17 cellular contexts compared by ENCODE assay signal in genomic region chr22:41929158-41929896, GRCh38. TPM values are rescaled to one million over a fixed set of nuclear protein-coding genes. Genes with fewer than 3 reads are reported as not detected.
DNase-seq lines count a peak whose midpoint lies in the region; ATAC-seq and TF ChIP-seq lines count a peak whose summit lies in the region.
"Had no signal": no experiment of that assay in that cellular context is flagged by ENCODE, and none has a peak within 500 bp of the region (broad histone marks: within the 10 kb centered on the region; RNA-seq: fewer than 3 reads in every experiment).

No MANE protein-coding gene starts in this region.

- no peaks in the 10 kb centered on the region for H3K9me2 ChIP-seq in PC-9 (ENCODE audit: insufficient read depth)

- no peak for TF ChIP-seq CTCF in DND-41 (IDR thresholded peaks at IDR 0.05; ENCODE audit: borderline replicate concordance, extremely low read depth, low read length, poor library complexity, severe bottlenecking)
- no peak for TF ChIP-seq CTCF in body of pancreas (IDR thresholded peaks at IDR 0.05)
- no peak for TF ChIP-seq CTCF in PC-9 (conservative IDR thresholded peaks at IDR 0.05)

- DNase-seq in NCI-H2107 treated with DMSO at 0.1 percent for 48 hours (lab: John Stamatoyannopoulos, UW; ENCODE audit: unreplicated experiment) (peak; percentile 57), NCI-H2107 (lab: John Stamatoyannopoulos, UW) (no peak), DND-41 (no peak), NCI-H774 (lab: John Stamatoyannopoulos, UW) (peak; percentile 62), memory B cell (ENCODE audit: low spot score in 2 of 2) (no peak), body of pancreas (no peak), PC-9 (no peak)
- no peak for DNase-seq in activated effector memory CD4-positive, alpha-beta T cell treated with anti-CD3 and anti-CD28 coated beads, Interleukin-2, amount 50 U/mL, for 16 hours
- DNase-seq: activated CD4-positive, alpha-beta memory T cell treated with anti-CD3 and anti-CD28 coated beads, Interleukin-2, amount 10 ng/mL, durations not matched to agents 7 days and 5 days; heart left ventricle; NCI-H526; ovary had no signal

- H3K4me1 ChIP-seq in DND-41 (ENCODE audit: insufficient read depth, low read length), result no peaks in the 10 kb centered on the region
- peaks cover 14% of the 10 kb centered on the region for H3K4me1 ChIP-seq in body of pancreas
- H3K4me1 ChIP-seq in PC-9 (replicated peaks; ENCODE audit: insufficient read depth), result no peaks in the 10 kb centered on the region

- H3K36me3 ChIP-seq in DND-41 (ENCODE audit: insufficient read depth, low read length), result peaks cover 34% of the 10 kb centered on the region
- H3K36me3 ChIP-seq in body of pancreas (replicated peaks in 1 of 2; ENCODE audit: insufficient read depth in 1 of 2, low read depth in 2 of 2), result no peaks in the 10 kb centered on the region
- no peaks in the 10 kb centered on the region for H3K36me3 ChIP-seq in PC-9 (ENCODE audit: low read depth)
- H3K36me3 ChIP-seq: ascending aorta, heart left ventricle, ovary had no signal

- peak overlapping the region; percentile 72 for H3K4me3 Mint-ChIP-seq in memory B cell
- H3K4me3 Mint-ChIP-seq: activated CD4-positive, alpha-beta memory T cell treated with anti-CD3 and anti-CD28 coated beads, Interleukin-2, amount 10 ng/mL, durations not matched to agents 7 days and 5 days had no signal

- no peak overlapping the region for H2AFZ ChIP-seq in DND-41 (ENCODE audit: low read depth, low read length)
- no peak overlapping the region for H2AFZ ChIP-seq in PC-9

- POLR2A ChIA-PET in PC-9 (lab: Charles Lee; ENCODE audit: unreplicated experiment), result no interaction called here

- H3K4me1 Mint-ChIP-seq in memory B cell, result peaks cover 53% of the 10 kb centered on the region

- H3K27me3 ChIP-seq in DND-41 (ENCODE audit: insufficient read depth, low read length, poor library complexity) (no peaks in the 10 kb centered on the region), body of pancreas (peaks cover 0 to 3% of the 10 kb centered on the region in 2 donors), PC-9 (ENCODE audit: insufficient read depth, low read depth) (peaks cover 6% of the 10 kb centered on the region; the same call in 1 of the 2 replicates)
- H3K27me3 ChIP-seq: ovary had no signal

- H4K20me1 ChIP-seq in DND-41 (ENCODE audit: insufficient read depth, low read length), result peaks cover 37% of the 10 kb centered on the region
- no peaks in the 10 kb centered on the region for H4K20me1 ChIP-seq in PC-9 (ENCODE audit: insufficient read depth)

- WGBS in body of pancreas, 2 donors, result 70 to 73% methylated on average over 6 to 11 of the region's 11 CpGs

- H3K4me3 ChIP-seq in DND-41 (ENCODE audit: low read depth in 1 of 2, low read length in 2 of 2) (no peak overlapping the region), body of pancreas (no peak overlapping the region), PC-9 (no peak overlapping the region)
- H3K4me3 ChIP-seq: ascending aorta, coronary artery, heart left ventricle, ovary had no signal

- intact Hi-C loops in body of pancreas (cut with DNase I), result no loop called here
- intact Hi-C loops in PC-9 (cut with micrococcal nuclease; ENCODE audit: unreplicated experiment), result no loop called here

- no peaks in the 10 kb centered on the region for H3K27me3 Mint-ChIP-seq in memory B cell

- peak overlapping the region; percentile 98 for H3K27ac Mint-ChIP-seq in memory B cell
- H3K27ac Mint-ChIP-seq: activated CD4-positive, alpha-beta memory T cell treated with anti-CD3 and anti-CD28 coated beads, Interleukin-2, amount 10 ng/mL, durations not matched to agents 7 days and 5 days had no signal

- CTCF ChIA-PET in PC-9 (lab: Charles Lee), result no interaction called here

- peak; percentile 8; the same call in 2 of the 3 replicates for ATAC-seq in DND-41 (ENCODE audit: insufficient read depth, low read depth)
- ATAC-seq in memory B cell (ENCODE audit: low read depth), result no peak
- no peak for ATAC-seq in body of pancreas
- ATAC-seq: esophagus mucosa had no signal

- H3K36me3 Mint-ChIP-seq in memory B cell, result peaks cover 8% of the 10 kb centered on the region

- no TSS peak for BruUV-seq in PC-9 (replicated peaks; lab: Mats Ljungman, UMichigan)

- TF ChIP-seq POLR2A in body of pancreas (IDR thresholded peaks at IDR 0.05), result no peak

- H3K27ac ChIP-seq in DND-41 (ENCODE audit: low read length) (no peak overlapping the region), body of pancreas (no peak overlapping the region), PC-9 (no peak overlapping the region)
- H3K27ac ChIP-seq: ascending aorta, coronary artery, heart left ventricle, ovary had no signal

- 0 out of 2 replicates have a peak, but pooled peaks cover under 1% of the 10 kb centered on the region for H3K79me2 ChIP-seq in DND-41 (ENCODE audit: insufficient read depth, low read length)
- H3K79me2 ChIP-seq in PC-9 (ENCODE audit: low read depth), result no peaks in the 10 kb centered on the region

- no peaks in the 10 kb centered on the region for H3K9me3 Mint-ChIP-seq in memory B cell
- H3K9me3 Mint-ChIP-seq: activated CD4-positive, alpha-beta memory T cell treated with anti-CD3 and anti-CD28 coated beads, Interleukin-2, amount 10 ng/mL, durations not matched to agents 7 days and 5 days had no signal

- H3K9ac ChIP-seq in DND-41 (ENCODE audit: low read depth, low read length), result no peak overlapping the region

- H3K4me2 ChIP-seq in DND-41 (ENCODE audit: insufficient read depth, low read length) (no peak overlapping the region), PC-9 (no peak overlapping the region)

- H3F3A ChIP-seq in PC-9 (ENCODE audit: insufficient read depth, low read depth), result peaks cover 15% of the 10 kb centered on the region; the same call in 1 of the 2 replicates

- H3K9me3 ChIP-seq in DND-41 (ENCODE audit: insufficient read depth, low read length, severe bottlenecking), result no peaks in the 10 kb centered on the region
- no peaks in the 10 kb centered on the region for H3K9me3 ChIP-seq in body of pancreas
- H3K9me3 ChIP-seq in PC-9 (ENCODE audit: insufficient read depth, low read depth), result no peaks in the 10 kb centered on the region
- H3K9me3 ChIP-seq: ascending aorta, heart left ventricle, ovary had no signal

RNA-seq across cellular contexts. Expression of gene TNFRSF13C, which starts 2.7 kb away (rescaled TPM):
- total RNA-seq in body of pancreas (not detected), PC-9 (2021) (2.7 and 4.0 TPM in 2 replicates)
- total RNA-seq: ascending aorta had no signal

RNA-seq across cellular contexts. Expression of gene SHISA8, which starts 14.5 kb away (rescaled TPM):
- total RNA-seq in body of pancreas, result not detected
- total RNA-seq in PC-9 (2021), result 2.3 and 4.3 TPM in 2 replicates
- total RNA-seq: activated CD4-positive, alpha-beta memory T cell treated with anti-CD3 and anti-CD28 coated beads, Interleukin-2, amount 10 ng/mL, durations not matched to agents 7 days and 5 days; ascending aorta; kidney epithelial cell; M059J had no signal

RNA-seq across cellular contexts. Expression of gene CENPM, which starts 17.6 kb away (rescaled TPM):
- total RNA-seq in body of pancreas, result not detected
- total RNA-seq in PC-9 (2021), result 42.0 and 53.8 TPM in 2 replicates
- total RNA-seq: ascending aorta had no signal

RNA-seq across cellular contexts. Expression of gene SEPTIN3, which starts 39.9 kb away (rescaled TPM):
- under 1 TPM in 1 of 2 donors, not detected in 1; 0.52 TPM for total RNA-seq in body of pancreas
- 1.2 and 1.5 TPM in 2 replicates for total RNA-seq in PC-9 (2021)
- total RNA-seq: ascending aorta had no signal

Comparison
In these comparisons a context has a peak if more than half of its experiments do, and no peak if none do; other contexts are left out.
1. DNase-seq: peak in NCI-H2107 treated with DMSO at 0.1 percent for 48 hours (single experiment) and NCI-H774 (single experiment); none in NCI-H2107 (single experiment), DND-41 (single experiment), memory B cell (0 of 2), body of pancreas (0 of 4), PC-9 (0 of 2) and activated effector memory CD4-positive, alpha-beta T cell treated with anti-CD3 and anti-CD28 coated beads, Interleukin-2, amount 50 U/mL, for 16 hours (single experiment).
2. RNA of gene CENPM, which starts 17.6 kb away (total RNA-seq): 42.0 to 53.8 TPM in PC-9; not detected in body of pancreas; every median in the first group is over 10 times any median in the second.